21 cellular contexts compared by ENCODE assay signal in the genomic region with DNA sequence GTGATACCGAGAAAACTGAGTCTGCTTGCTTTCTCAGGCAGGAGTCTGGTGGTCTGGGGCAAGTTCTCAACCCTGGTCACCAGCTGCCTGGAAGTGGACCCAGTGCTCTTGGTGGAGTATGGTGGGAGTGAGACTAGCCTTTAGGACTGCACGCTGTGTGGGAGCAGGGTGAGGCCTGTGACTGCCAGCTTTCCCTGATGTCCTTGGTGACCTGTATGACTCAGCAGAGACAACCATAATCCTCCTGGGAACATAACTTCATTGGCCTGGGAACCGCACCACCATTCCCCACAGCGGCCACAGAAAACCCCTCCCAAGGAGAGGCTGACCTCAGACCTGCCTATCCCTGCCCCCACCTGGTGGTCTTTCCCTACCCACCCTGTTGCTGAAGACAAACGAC.
"Had no signal": no experiment of that assay in that cellular context is flagged by ENCODE, and none has a peak within 500 bp of the region (broad histone marks: within the 10 kb centered on the region; RNA-seq: fewer than 3 reads in every experiment).

No MANE protein-coding gene starts in this region.

- H3K9me3 ChIP-seq: prostate gland, right lobe of liver, tibial artery, upper lobe of right lung, vagina had no signal

- H3K4me3 Mint-ChIP-seq: naive thymus-derived CD4-positive, alpha-beta T cell; nephron progenitor cell; stimulated activated effector memory CD8-positive, alpha-beta T cell treated with anti-CD3 and anti-CD28 coated beads, Interleukin-12 subunit alpha, Interleukin-12 subunit beta, amount 100 ng/mL, for 72 hours; stimulated activated naive CD8-positive, alpha-beta T cell treated with anti-CD3 and anti-CD28 coated beads, Interleukin-15, Interleukin-2, amounts not matched to agents 100 ng/mL and 50 ng/mL, for 24 hours had no signal

- H3K27me3 ChIP-seq: hepatocyte, right lobe of liver, tibial artery, upper lobe of right lung, vagina had no signal

- H3K9ac ChIP-seq: parathyroid adenoma had no signal

- H3K4me1 ChIP-seq: parathyroid adenoma, prostate gland, right lobe of liver, tibial artery, upper lobe of right lung, vagina had no signal

- H3K27ac ChIP-seq: hepatocyte, parathyroid adenoma, prostate gland, right lobe of liver, tibial artery, upper lobe of right lung, vagina had no signal

- H3K4me3 ChIP-seq: hepatocyte, lung, prostate gland, right lobe of liver, tibial artery, upper lobe of right lung, vagina had no signal

- H3K27me3 Mint-ChIP-seq: naive thymus-derived CD4-positive, alpha-beta T cell; stimulated activated naive CD8-positive, alpha-beta T cell treated with anti-CD3 and anti-CD28 coated beads, Interleukin-15, Interleukin-2, amounts not matched to agents 100 ng/mL and 50 ng/mL, for 24 hours had no signal

- H3K27ac Mint-ChIP-seq: naive thymus-derived CD4-positive, alpha-beta T cell; stimulated activated effector memory CD8-positive, alpha-beta T cell treated with anti-CD3 and anti-CD28 coated beads, Interleukin-12 subunit alpha, Interleukin-12 subunit beta, amount 100 ng/mL, for 72 hours; stimulated activated naive CD8-positive, alpha-beta T cell treated with anti-CD3 and anti-CD28 coated beads, Interleukin-15, Interleukin-2, amounts not matched to agents 100 ng/mL and 50 ng/mL, for 24 hours had no signal

- H3K4me1 Mint-ChIP-seq: naive thymus-derived CD4-positive, alpha-beta T cell; nephron progenitor cell; stimulated activated effector memory CD8-positive, alpha-beta T cell treated with anti-CD3 and anti-CD28 coated beads, Interleukin-12 subunit alpha, Interleukin-12 subunit beta, amount 100 ng/mL, for 72 hours had no signal

- DNase-seq: dermis blood vessel endothelial cell; foreskin melanocyte; head of caudate nucleus; left colon; left ventricle myocardium superior; mesenchymal stem cell; midbrain; naive thymus-derived CD4-positive, alpha-beta T cell; nephron progenitor cell; right lobe of liver; stimulated activated CD4-positive, alpha-beta T cell treated with anti-CD3 and anti-CD28 coated beads, Interleukin-4, amount 100 ng/mL, for 1 hour; stimulated activated CD8-positive, alpha-beta memory T cell treated with anti-CD3 and anti-CD28 coated beads, Interleukin-4, amount 100 ng/mL, for 48 hours; tibial artery; upper lobe of right lung had no signal

- H3K36me3 ChIP-seq: prostate gland, right lobe of liver, tibial artery, upper lobe of right lung, vagina had no signal

- H3K36me3 Mint-ChIP-seq: naive thymus-derived CD4-positive, alpha-beta T cell; stimulated activated effector memory CD8-positive, alpha-beta T cell treated with anti-CD3 and anti-CD28 coated beads, Interleukin-12 subunit alpha, Interleukin-12 subunit beta, amount 100 ng/mL, for 72 hours had no signal

- ATAC-seq: left colon; left ventricle myocardium superior; naive thymus-derived CD4-positive, alpha-beta T cell; right lobe of liver; stimulated activated effector memory CD8-positive, alpha-beta T cell treated with anti-CD3 and anti-CD28 coated beads, Interleukin-12 subunit alpha, Interleukin-12 subunit beta, amount 100 ng/mL, for 72 hours; upper lobe of right lung had no signal
